Comparison of ENCODE assay signal across 8 cellular contexts in genomic region chr4:102726919-102727318, GRCh38. TPM values are rescaled to one million over a fixed set of nuclear protein-coding genes. Genes with fewer than 3 reads are reported as not detected.
DNase-seq lines count a peak whose midpoint lies in the region; ATAC-seq, FAIRE-seq and TF ChIP-seq lines count a peak whose summit lies in the region.
"Not testable (repeated sequence)": the region's sequence is repeated elsewhere in the genome, so short reads cannot be mapped to it uniquely, and the experiment has no call there.

No MANE protein-coding gene starts in this region.

- not testable (repeated sequence) for TF ChIP-seq EP300 in K562 (IDR thresholded peaks at IDR 0.05; ENCODE audit: low read length)

- H3K18ac ChIP-seq in trophoblast cell (ENCODE audit: low read length), result not testable (repeated sequence)

- H3K4me3 Mint-ChIP-seq in Caco-2 (ENCODE audit: unreplicated experiment); activated T-helper 17 cell treated with anti-CD3 and anti-CD28 coated beads, Interleukin-2, amount 50 U/mL, for 72 hours: not testable (repeated sequence)

- H3K27me3 Mint-ChIP-seq in Caco-2 (ENCODE audit: insufficient read depth, unreplicated experiment); activated T-helper 17 cell treated with anti-CD3 and anti-CD28 coated beads, Interleukin-2, amount 50 U/mL, for 72 hours: not testable (repeated sequence)

- intact Hi-C loops in Caco-2 (cut with micrococcal nuclease; ENCODE audit: unreplicated experiment); K562 (cut with micrococcal nuclease): not testable (repeated sequence)

- not testable (repeated sequence) for H4K12ac ChIP-seq in trophoblast cell (ENCODE audit: low read depth, low read length)

- H3K9me1 ChIP-seq in K562 (ENCODE audit: control insufficient read depth, insufficient read depth, low read length), result not testable (repeated sequence)

- in situ Hi-C loops in K562 (cut with MboI), result not testable (repeated sequence)

- POLR2A ChIA-PET in Caco-2 (lab: Charles Lee), result not testable (repeated sequence)
- POLR2A ChIA-PET in K562 (lab: Yijun Ruan, JAX), result interaction anchor here (0.8 kb wide), 1 partner anchor 131 kb away, joined by 4 read pairs; no protein-coding TSS in a partner anchor

- TF ChIP-seq CTCF in Caco-2 (IDR thresholded peaks at IDR 0.05; ENCODE audit: insufficient read depth in 1 of 2, low read depth in 1 of 2, low read length in 1 of 2, severe bottlenecking in 1 of 2, unreplicated experiment in 1 of 2); K562 (IDR thresholded peaks at IDR 0.05 in 2 of 3, conservative IDR thresholded peaks at IDR 0.05 in 1 of 3; ENCODE audit: insufficient read depth in 2 of 3, low read depth in 1 of 3, low read length in 3 of 3): not testable (repeated sequence)

- not testable (repeated sequence) for H3K9me3 ChIP-seq in Caco-2; K562 (replicated peaks; ENCODE audit: control insufficient read depth, insufficient read depth, low read depth, low read length); trophoblast cell (ENCODE audit: insufficient read depth, low read depth, low read length)

- H3K14ac ChIP-seq in trophoblast cell (ENCODE audit: low read length), result not testable (repeated sequence)

- peaks cover 10% of the 10 kb centered on the region for H3K4me1 Mint-ChIP-seq in Caco-2 (ENCODE audit: low read depth, unreplicated experiment)
- not testable (repeated sequence) for H3K4me1 Mint-ChIP-seq in activated T-helper 17 cell treated with anti-CD3 and anti-CD28 coated beads, Interleukin-2, amount 50 U/mL, for 72 hours

- DNase-seq in Caco-2; K562 (ENCODE audit: extremely low read depth in 1 of 4, low spot score in 3 of 4); trophoblast cell: not testable (repeated sequence)

- H3K23ac ChIP-seq in trophoblast cell (ENCODE audit: low read length), result not testable (repeated sequence)

- not testable (repeated sequence) for TF ChIP-seq POLR2A in K562 (conservative IDR thresholded peaks at IDR 0.05)

- ATAC-seq in GM18868 (IDR thresholded peaks at IDR 0.05; ENCODE audit: unreplicated experiment), result peak; percentile 60
- peak; percentile 71 for ATAC-seq in HG02571 (IDR thresholded peaks at IDR 0.05; ENCODE audit: unreplicated experiment)
- ATAC-seq in HG02885 (IDR thresholded peaks at IDR 0.05; ENCODE audit: poor library complexity, unreplicated experiment), result peak; percentile 73
- peak; percentile 71 for ATAC-seq in HG03442 (IDR thresholded peaks at IDR 0.05; ENCODE audit: unreplicated experiment)
- ATAC-seq in activated T-helper 17 cell treated with anti-CD3 and anti-CD28 coated beads, Interleukin-2, amount 50 U/mL, for 72 hours (replicated peaks), result peak; percentile 45
- ATAC-seq in K562, result peak; percentile 29; the same call in 1 of the 3 replicates

- peak overlapping the region; percentile 17 for H4K91ac ChIP-seq in trophoblast cell (ENCODE audit: low read depth, low read length)

- WGBS in K562 (ENCODE audit: insufficient coverage, low coverage, missing lambda C conversion rate), result 45% methylated on average over 3 of the region's 3 CpGs
- WGBS in trophoblast cell (ENCODE audit: extremely low coverage, insufficient coverage, insufficient read length), result no CpG with 5 or more reads among the region's 3 CpGs

- H4K20me1 ChIP-seq in K562 (replicated peaks; ENCODE audit: control insufficient read depth, insufficient read depth, low read length), result not testable (repeated sequence)

- H3K27ac Mint-ChIP-seq in Caco-2 (ENCODE audit: unreplicated experiment), result peak overlapping the region; percentile 78
- H3K27ac Mint-ChIP-seq in activated T-helper 17 cell treated with anti-CD3 and anti-CD28 coated beads, Interleukin-2, amount 50 U/mL, for 72 hours, result not testable (repeated sequence)

- peaks cover 28% of the 10 kb centered on the region for H3K36me3 Mint-ChIP-seq in Caco-2 (ENCODE audit: insufficient read depth, unreplicated experiment)
- H3K36me3 Mint-ChIP-seq in activated T-helper 17 cell treated with anti-CD3 and anti-CD28 coated beads, Interleukin-2, amount 50 U/mL, for 72 hours (ENCODE audit: low read depth), result peaks cover 19% of the 10 kb centered on the region

- not testable (repeated sequence) for H3K27ac ChIP-seq in K562 (ENCODE audit: extremely low read depth, low read depth, low read length); trophoblast cell (ENCODE audit: low read depth, low read length)

- not testable (repeated sequence) for H3K27me3 ChIP-seq in Caco-2 (replicated peaks; ENCODE audit: control insufficient read depth, insufficient read depth, low read length); K562 (ENCODE audit: control insufficient read depth in 2 of 2, insufficient read depth in 2 of 2, low read length in 2 of 2); trophoblast cell (ENCODE audit: insufficient read depth, low read length)

- not testable (repeated sequence) for H2AK5ac ChIP-seq in trophoblast cell (ENCODE audit: low read length)

- H3K79me2 ChIP-seq in K562 (ENCODE audit: control insufficient read depth, insufficient read depth, low read length); trophoblast cell (ENCODE audit: control insufficient read depth, insufficient read depth, low read length, poor library complexity): not testable (repeated sequence)

- CTCF ChIA-PET in Caco-2 (lab: Charles Lee); K562 (lab: Yijun Ruan, JAX; ENCODE audit: low intra/inter-chr PET ratio): not testable (repeated sequence)

- H4K8ac ChIP-seq in trophoblast cell (ENCODE audit: low read depth, low read length), result not testable (repeated sequence)

- not testable (repeated sequence) for H3K9ac ChIP-seq in K562 (ENCODE audit: insufficient read depth in 1 of 2, low read depth in 2 of 2, low read length in 2 of 2); trophoblast cell (ENCODE audit: low read length)

- H3K36me3 ChIP-seq in Caco-2 (ENCODE audit: control insufficient read depth, insufficient read depth, low read length); K562 (ENCODE audit: control insufficient read depth, insufficient read depth, low read length): not testable (repeated sequence)
- H3K36me3 ChIP-seq in trophoblast cell (ENCODE audit: control insufficient read depth in 1 of 2, insufficient read depth in 2 of 2, low read length in 2 of 2), result peaks cover 24 to 32% of the 10 kb centered on the region in 2 experiments

- not testable (repeated sequence) for FAIRE-seq in K562 (lab: Jason Lieb, UNC)

- H2BK5ac ChIP-seq in trophoblast cell (ENCODE audit: low read depth, low read length, poor library complexity), result not testable (repeated sequence)

- H3K4ac ChIP-seq in trophoblast cell (ENCODE audit: low read depth, low read length), result peak overlapping the region; percentile 66

- not testable (repeated sequence) for H2AFZ ChIP-seq in K562 (ENCODE audit: low read depth, low read length); trophoblast cell (ENCODE audit: insufficient read depth, low read length, poor library complexity)

- H2BK12ac ChIP-seq in trophoblast cell (ENCODE audit: low read length), result not testable (repeated sequence)

- H3K4me1 ChIP-seq in Caco-2; K562 (replicated peaks in 1 of 2; ENCODE audit: control insufficient read depth in 2 of 2, insufficient read depth in 2 of 2, low read length in 2 of 2); trophoblast cell (ENCODE audit: control insufficient read depth in 1 of 2, insufficient read depth in 2 of 2, low read length in 2 of 2): not testable (repeated sequence)

- not testable (repeated sequence) for BruUV-seq in Caco-2 (replicated peaks; lab: Mats Ljungman, UMichigan); K562 (replicated peaks; lab: Mats Ljungman, UMichigan)

- H3K79me1 ChIP-seq in trophoblast cell (ENCODE audit: low read length), result not testable (repeated sequence)

- not testable (repeated sequence) for H3K9me3 Mint-ChIP-seq in Caco-2 (ENCODE audit: unreplicated experiment); activated T-helper 17 cell treated with anti-CD3 and anti-CD28 coated beads, Interleukin-2, amount 50 U/mL, for 72 hours

- not testable (repeated sequence) for H3K4me2 ChIP-seq in K562 (ENCODE audit: insufficient read depth, low read length); trophoblast cell (ENCODE audit: low read length)

- not testable (repeated sequence) for H2BK120ac ChIP-seq in trophoblast cell (ENCODE audit: insufficient read depth, low read length, poor library complexity)

- H3K4me3 ChIP-seq in Caco-2 (ENCODE audit: low read depth, low read length); K562; trophoblast cell (ENCODE audit: low read depth, low read length): not testable (repeated sequence)

- not testable (repeated sequence) for TF ChIP-seq RAD21 in K562 (CRISPR knock-in tag; conservative IDR thresholded peaks at IDR 0.05 in 1 of 2, IDR thresholded peaks at IDR 0.05 in 1 of 2)

RNA-seq across cellular contexts. Expression of gene MANBA, which starts 33.8 kb away (rescaled TPM):
- 52.1 and 53.5 TPM in 2 replicates for total RNA-seq in Caco-2 (2022)
- total RNA-seq in activated T-helper 17 cell treated with anti-CD3 and anti-CD28 coated beads, Interleukin-2, amount 50 U/mL, for 72 hours, result 10 to 100 TPM in 1 of 2 donors, 1 to 10 TPM in 1; 10.0 to 13.6 TPM
- total RNA-seq in K562 (2011; cell fraction: chromatin; rRNA removed; ENCODE audit: low replicate concordance), result 13.7 and 32.2 TPM in 2 replicates
- total RNA-seq in K562 (2011; cell fraction: nucleolus; rRNA removed), result 9.7 TPM in 2 replicates
- total RNA-seq in K562 (2011; cell fraction: nucleoplasm; rRNA removed), result 15.8 and 21.3 TPM in 2 replicates
- 8.2 and 10.9 TPM in 2 replicates for total RNA-seq in K562 (2014; rRNA removed)
- total RNA-seq in K562 (2014; rRNA removed; fragmentation: Illumina TruSeq; extraction: Trizol), result 9.0 and 9.4 TPM in 2 replicates
- total RNA-seq in K562 (2015; rRNA removed; fragmentation: Illumina TruSeq; extraction: Trizol), result 12.9 and 13.3 TPM in 2 replicates
- total RNA-seq in K562 (2021), result 7.7 TPM in 2 replicates
- polyA plus RNA-seq in K562 (2011; rRNA removed), result 2.8 and 5.3 TPM in 2 replicates
- polyA plus RNA-seq in K562 (2011; cell fraction: cytosol; rRNA removed), result 4.7 and 6.0 TPM in 2 replicates
- polyA plus RNA-seq in K562 (2011; cell fraction: nucleus; rRNA removed), result 9.1 and 15.4 TPM in 2 replicates
- 9.1 and 18.3 TPM in 2 replicates for polyA plus RNA-seq in K562 (2012)
- 6.6 and 7.8 TPM in 2 replicates for polyA plus RNA-seq in K562 (2014; fragmentation: Illumina TruSeq; extraction: Trizol)
- 1 to 10 TPM; 1.8 to 3.7 TPM for polyA plus RNA-seq in K562 (2014; fragmentation: Nextera tagmentation; extraction: Ambion mirVana)
- polyA plus RNA-seq in K562 (2014; rRNA removed), result 4.7 and 6.1 TPM in 2 replicates
- 6.0 and 11.7 TPM in 2 replicates for polyA minus RNA-seq in K562 (2011; rRNA and poly(A)+ RNA removed)
- 5.5 and 7.5 TPM in 2 replicates for polyA minus RNA-seq in K562 (2011; cell fraction: cytosol; rRNA and poly(A)+ RNA removed)
- polyA minus RNA-seq in K562 (2011; cell fraction: nucleus; rRNA and poly(A)+ RNA removed), result 14.5 and 20.7 TPM in 2 replicates
- polyA plus RNA-seq in trophoblast cell (2013), result 113 and 115 TPM in 2 replicates
